10 cellular contexts compared by ENCODE assay signal in genomic region chr11:61334434-61335354, GRCh38. TPM values are rescaled to one million over a fixed set of nuclear protein-coding genes. Genes with fewer than 3 reads are reported as not detected.
DNase-seq lines count a peak whose midpoint lies in the region; ATAC-seq and TF ChIP-seq lines count a peak whose summit lies in the region.
"Had no signal": no experiment of that assay in that cellular context is flagged by ENCODE, and none has a peak within 500 bp of the region (broad histone marks: within the 10 kb centered on the region; RNA-seq: fewer than 3 reads in every experiment).

No MANE protein-coding gene starts in this region.

- no peak overlapping the region for H3K4me3 ChIP-seq in NB4 (ENCODE audit: low read depth, low read length)
- no peak overlapping the region for H3K4me3 ChIP-seq in cardiac fibroblast (replicated peaks in 1 of 2; ENCODE audit: low read depth in 2 of 2, low read length in 2 of 2)

- ATAC-seq in natural killer cell treated with Interleukin-12 subunit alpha and Interleukin-12 subunit beta and Interleukin-15 and Interleukin-18, amount 100 ng/mL, for 72 hours = no peak
- no peak for ATAC-seq in GM21447 (IDR thresholded peaks at IDR 0.05; ENCODE audit: unreplicated experiment)
- ATAC-seq in HG03095 (IDR thresholded peaks at IDR 0.05; ENCODE audit: unreplicated experiment) = no peak

- no peaks in the 10 kb centered on the region for H3K9me3 Mint-ChIP-seq in Calu3 (ENCODE audit: low read depth, unreplicated experiment)
- no peaks in the 10 kb centered on the region for H3K9me3 Mint-ChIP-seq in natural killer cell treated with Interleukin-12 subunit alpha and Interleukin-12 subunit beta and Interleukin-15 and Interleukin-18, amount 100 ng/mL, for 72 hours

- no peak for TF ChIP-seq POLR2A in NB4 (IDR thresholded peaks at IDR 0.05; ENCODE audit: extremely low read depth, insufficient read length)

- no peaks in the 10 kb centered on the region for H3K27me3 Mint-ChIP-seq in Calu3 (ENCODE audit: unreplicated experiment)
- no peaks in the 10 kb centered on the region for H3K27me3 Mint-ChIP-seq in natural killer cell treated with Interleukin-12 subunit alpha and Interleukin-12 subunit beta and Interleukin-15 and Interleukin-18, amount 100 ng/mL, for 72 hours

- peak overlapping the region; percentile 87 for H3K4me3 Mint-ChIP-seq in Calu3 (ENCODE audit: low read depth, unreplicated experiment)
- H3K4me3 Mint-ChIP-seq in natural killer cell treated with Interleukin-12 subunit alpha and Interleukin-12 subunit beta and Interleukin-15 and Interleukin-18, amount 100 ng/mL, for 72 hours = peak overlapping the region; percentile 99

- H3K4me1 Mint-ChIP-seq in Calu3 (ENCODE audit: low read depth, unreplicated experiment) = peaks cover 13% of the 10 kb centered on the region
- H3K4me1 Mint-ChIP-seq in natural killer cell treated with Interleukin-12 subunit alpha and Interleukin-12 subunit beta and Interleukin-15 and Interleukin-18, amount 100 ng/mL, for 72 hours (ENCODE audit: low read depth in 2 of 2) = peaks cover 38 to 42% of the 10 kb centered on the region in 2 donors

- H3K27ac Mint-ChIP-seq in Calu3 (ENCODE audit: unreplicated experiment) = no peak overlapping the region
- H3K27ac Mint-ChIP-seq in natural killer cell treated with Interleukin-12 subunit alpha and Interleukin-12 subunit beta and Interleukin-15 and Interleukin-18, amount 100 ng/mL, for 72 hours = peak overlapping the region; percentile 98

- CTCF ChIA-PET in Calu3 (lab: Charles Lee) = interaction anchor here (2.2 kb wide), 1 partner anchor 51 kb away, joined by 8 read pairs; no protein-coding TSS in a partner anchor

- peaks cover 49% of the 10 kb centered on the region for H3K36me3 Mint-ChIP-seq in Calu3 (ENCODE audit: insufficient read depth, unreplicated experiment)
- peaks cover 7% of the 10 kb centered on the region for H3K36me3 Mint-ChIP-seq in natural killer cell treated with Interleukin-12 subunit alpha and Interleukin-12 subunit beta and Interleukin-15 and Interleukin-18, amount 100 ng/mL, for 72 hours

- intact Hi-C loops in Calu3 (cut with micrococcal nuclease; ENCODE audit: unreplicated experiment) = loop anchor here (10.0 kb wide), 1 partner anchor 80 kb away; no protein-coding TSS in a partner anchor

- DNase-seq in Calu3 (peak; percentile 10), NB4 (ENCODE audit: low read depth) (peak; percentile 32), cardiac fibroblast (ENCODE audit: low read depth in 2 of 2) (peak; percentile 42 to 46), NOMO-1 treated with DMSO at 0.1 percent for 48 hours (lab: John Stamatoyannopoulos, UW; ENCODE audit: unreplicated experiment) (no peak), midbrain (lab: John Stamatoyannopoulos, UW) (no peak)
- DNase-seq in natural killer cell treated with Interleukin-12 subunit alpha and Interleukin-12 subunit beta and Interleukin-15 and Interleukin-18, amount 100 ng/mL, for 72 hours (ENCODE audit: low spot score) = no peak
- DNase-seq: central memory CD4-positive, alpha-beta T cell; NCI-H187 treated with DMSO at 0.1 percent for 48 hours had no signal

- TF ChIP-seq CTCF in Calu3 (IDR thresholded peaks at IDR 0.05; ENCODE audit: unreplicated experiment) = no peak
- no peak for TF ChIP-seq CTCF in NB4 (IDR thresholded peaks at IDR 0.05; ENCODE audit: low read depth, low read length)
- TF ChIP-seq CTCF in cardiac fibroblast (IDR thresholded peaks at IDR 0.05; ENCODE audit: low read depth, low read length) = no peak

- no TSS peak for BruUV-seq in Calu3 (replicated peaks; lab: Mats Ljungman, UMichigan)

RNA-seq across cellular contexts. Expression of gene TKFC, which starts 1.7 kb away (rescaled TPM):
- 61.1 and 79.9 TPM in 2 replicates for total RNA-seq in Calu3 (2022)
- total RNA-seq in natural killer cell treated with Interleukin-12 subunit alpha and Interleukin-12 subunit beta and Interleukin-15 and Interleukin-18, amount 100 ng/mL, for 72 hours = 10 to 100 TPM; 18.9 to 38.9 TPM

RNA-seq across cellular contexts. Expression of gene DDB1, which starts 1.8 kb away (rescaled TPM):
- total RNA-seq in Calu3 (2022) = 165 and 193 TPM in 2 replicates
- 100 to 1,000 TPM; 241 to 276 TPM for total RNA-seq in natural killer cell treated with Interleukin-12 subunit alpha and Interleukin-12 subunit beta and Interleukin-15 and Interleukin-18, amount 100 ng/mL, for 72 hours

RNA-seq across cellular contexts. Expression of gene CYB561A3, which starts 27.0 kb away (rescaled TPM):
- total RNA-seq in Calu3 (2022) = 33.3 and 39.2 TPM in 2 replicates
- 100 to 1,000 TPM in 1 of 2 donors, 10 to 100 TPM in 1; 33.0 to 112 TPM for total RNA-seq in natural killer cell treated with Interleukin-12 subunit alpha and Interleukin-12 subunit beta and Interleukin-15 and Interleukin-18, amount 100 ng/mL, for 72 hours

RNA-seq across cellular contexts. Expression of gene TMEM138, which starts 27.5 kb away (rescaled TPM):
- 45.7 and 51.6 TPM in 2 replicates for total RNA-seq in Calu3 (2022)
- 100 to 1,000 TPM in 1 of 2 donors, 10 to 100 TPM in 1; 56.1 to 107 TPM for total RNA-seq in natural killer cell treated with Interleukin-12 subunit alpha and Interleukin-12 subunit beta and Interleukin-15 and Interleukin-18, amount 100 ng/mL, for 72 hours

RNA-seq across cellular contexts. Expression of gene VWCE, which starts 39.6 kb away (rescaled TPM):
- 0.47 and 0.66 TPM in 2 replicates for total RNA-seq in Calu3 (2022)
- 1 to 10 TPM; 2.1 to 3.3 TPM for total RNA-seq in natural killer cell treated with Interleukin-12 subunit alpha and Interleukin-12 subunit beta and Interleukin-15 and Interleukin-18, amount 100 ng/mL, for 72 hours

Comparison
In these comparisons a context has a peak if more than half of its experiments do, and no peak if none do; other contexts are left out.
1. DNase-seq: peak in Calu3 (single experiment), NB4 (single experiment) and cardiac fibroblast (2 of 2); none in natural killer cell treated with Interleukin-12 subunit alpha and Interleukin-12 subunit beta and Interleukin-15 and Interleukin-18, amount 100 ng/mL, for 72 hours (single experiment), NOMO-1 treated with DMSO at 0.1 percent for 48 hours (single experiment) and midbrain (single experiment).